Comparison of ENCODE assay signal across 23 cellular contexts in genomic region chr11:1488575-1489180, GRCh38. TPM values are rescaled to one million over a fixed set of nuclear protein-coding genes. Genes with fewer than 3 reads are reported as not detected.
A peak's percentile ranks its signal among the peaks of the same experiment; 100 is the strongest.
DNase-seq lines count a peak whose midpoint lies in the region; ATAC-seq and TF ChIP-seq lines count a peak whose summit lies in the region.
"Had no signal": no experiment of that assay in that cellular context is flagged by ENCODE, and none has a peak within 500 bp of the region (broad histone marks: within the 10 kb centered on the region; RNA-seq: fewer than 3 reads in every experiment).

No MANE protein-coding gene starts in this region.

- H3K4me3 ChIP-seq in RWPE2 (ENCODE audit: severe bottlenecking) (no peak overlapping the region), lower lobe of right lung (no peak overlapping the region)
- H3K4me3 ChIP-seq: hepatocyte had no signal

- no peak for TF ChIP-seq CTCF in RWPE2 (IDR thresholded peaks at IDR 0.05; ENCODE audit: poor library complexity, severe bottlenecking)
- TF ChIP-seq CTCF in lower lobe of right lung (IDR thresholded peaks at IDR 0.05), result no peak

- H3K27ac ChIP-seq in RWPE2 (ENCODE audit: poor library complexity, severe bottlenecking) (no peak overlapping the region), lower lobe of right lung (no peak overlapping the region)
- H3K27ac ChIP-seq: epithelial cell of prostate, hepatocyte had no signal

- peaks cover 5% of the 10 kb centered on the region for H3K36me3 Mint-ChIP-seq in activated T-cell treated with anti-CD3 and anti-CD28 coated beads, Interleukin-2, amount 50 U/mL, for 24 hours (ENCODE audit: low read depth)
- H3K36me3 Mint-ChIP-seq in activated T-cell treated with anti-CD3 and anti-CD28 coated beads, Interleukin-2, amount 50 U/mL, for 4 hours (ENCODE audit: insufficient read depth), result peaks cover 3% of the 10 kb centered on the region
- H3K36me3 Mint-ChIP-seq in stimulated activated memory B cell treated with anti-CD40 and anti-IgM and Interleukin-4, amounts not matched to agents 10 μg/mL and 1 μg/mL and 100 μg/mL, for 72 hours, result peaks cover 2% of the 10 kb centered on the region
- H3K36me3 Mint-ChIP-seq: natural killer cell treated with Interleukin-12 subunit alpha and Interleukin-12 subunit beta and Interleukin-15 and Interleukin-18, amount 100 ng/mL, for 72 hours; T-cell had no signal

- no peaks in the 10 kb centered on the region for H3K27me3 Mint-ChIP-seq in activated T-cell treated with anti-CD3 and anti-CD28 coated beads, Interleukin-2, amount 50 U/mL, for 24 hours
- H3K27me3 Mint-ChIP-seq in activated T-cell treated with anti-CD3 and anti-CD28 coated beads, Interleukin-2, amount 50 U/mL, for 4 hours (ENCODE audit: low read depth), result no peaks in the 10 kb centered on the region
- H3K27me3 Mint-ChIP-seq in stimulated activated memory B cell treated with anti-CD40 and anti-IgM and Interleukin-4, amounts not matched to agents 10 μg/mL and 1 μg/mL and 100 μg/mL, for 72 hours, result no peaks in the 10 kb centered on the region
- H3K27me3 Mint-ChIP-seq: natural killer cell treated with Interleukin-12 subunit alpha and Interleukin-12 subunit beta and Interleukin-15 and Interleukin-18, amount 100 ng/mL, for 72 hours; T-cell had no signal

- no peak for DNase-seq in activated T-cell treated with anti-CD3 and anti-CD28 coated beads, Interleukin-2, amount 50 U/mL, for 24 hours
- DNase-seq in activated T-cell treated with anti-CD3 and anti-CD28 coated beads, Interleukin-2, amount 50 U/mL, for 4 hours, result no peak
- DNase-seq in RWPE2 (ENCODE audit: low spot score) (peak; percentile 59), lower lobe of right lung (peak; percentile 16)
- DNase-seq: AML-193; Caco-2; DND-41; effector CD4-positive, alpha-beta T cell; KBM-7; midbrain; NCI-H1436 treated with DMSO at 0.1 percent for 48 hours; NCI-H510A treated with DMSO at 0.1 percent for 48 hours; PC-3; stimulated activated CD8-positive, alpha-beta memory T cell treated with anti-CD3 and anti-CD28 coated beads, Interleukin-4, amount 100 ng/mL, for 48 hours; T-cell had no signal

- H3K4me3 Mint-ChIP-seq in activated T-cell treated with anti-CD3 and anti-CD28 coated beads, Interleukin-2, amount 50 U/mL, for 24 hours, result no peak overlapping the region
- H3K4me3 Mint-ChIP-seq in activated T-cell treated with anti-CD3 and anti-CD28 coated beads, Interleukin-2, amount 50 U/mL, for 4 hours, result no peak overlapping the region
- no peak overlapping the region for H3K4me3 Mint-ChIP-seq in stimulated activated memory B cell treated with anti-CD40 and anti-IgM and Interleukin-4, amounts not matched to agents 10 μg/mL and 1 μg/mL and 100 μg/mL, for 72 hours
- H3K4me3 Mint-ChIP-seq: activated T-helper 1 cell treated with anti-CD3 and anti-CD28 coated beads, Interleukin-12 subunit alpha, Interleukin-12 subunit beta, Interleukin-2, Interleukin-4 antibody, amounts not matched to agents 30 ng/mL and 10 ng/mL and 1 ng/mL, durations not matched to agents 14 hours and 24 hours and 36 hours; natural killer cell treated with Interleukin-12 subunit alpha and Interleukin-12 subunit beta and Interleukin-15 and Interleukin-18, amount 100 ng/mL, for 72 hours had no signal

- H3K4me1 Mint-ChIP-seq in activated T-cell treated with anti-CD3 and anti-CD28 coated beads, Interleukin-2, amount 50 U/mL, for 24 hours (ENCODE audit: low read depth), result peaks cover 48% of the 10 kb centered on the region
- peaks cover 47% of the 10 kb centered on the region for H3K4me1 Mint-ChIP-seq in activated T-cell treated with anti-CD3 and anti-CD28 coated beads, Interleukin-2, amount 50 U/mL, for 4 hours (ENCODE audit: low read depth)
- peaks cover 58% of the 10 kb centered on the region for H3K4me1 Mint-ChIP-seq in stimulated activated memory B cell treated with anti-CD40 and anti-IgM and Interleukin-4, amounts not matched to agents 10 μg/mL and 1 μg/mL and 100 μg/mL, for 72 hours

- no peak for ATAC-seq in activated T-cell treated with anti-CD3 and anti-CD28 coated beads, Interleukin-2, amount 50 U/mL, for 4 hours
- no peak for ATAC-seq in RWPE2 (ENCODE audit: low read depth)
- no peak for ATAC-seq in lower lobe of right lung
- ATAC-seq in stimulated activated memory B cell treated with anti-CD40 and anti-IgM and Interleukin-4, amounts not matched to agents 10 μg/mL and 1 μg/mL and 100 μg/mL, for 72 hours, result no peak
- no peak for ATAC-seq in HG02885 (IDR thresholded peaks at IDR 0.05; ENCODE audit: poor library complexity, unreplicated experiment)
- no peak for ATAC-seq in GM21723 (IDR thresholded peaks at IDR 0.05; ENCODE audit: unreplicated experiment)
- ATAC-seq in GM21360 (IDR thresholded peaks at IDR 0.05; ENCODE audit: unreplicated experiment), result no peak
- ATAC-seq: PC-3, T-cell had no signal

- H3K36me3 ChIP-seq in RWPE2 (ENCODE audit: low read depth) (no peaks in the 10 kb centered on the region), lower lobe of right lung (peaks cover 5% of the 10 kb centered on the region)

- peak overlapping the region; percentile 27 for H3K27ac Mint-ChIP-seq in activated T-cell treated with anti-CD3 and anti-CD28 coated beads, Interleukin-2, amount 50 U/mL, for 24 hours
- peak overlapping the region; percentile 78 for H3K27ac Mint-ChIP-seq in stimulated activated memory B cell treated with anti-CD40 and anti-IgM and Interleukin-4, amounts not matched to agents 10 μg/mL and 1 μg/mL and 100 μg/mL, for 72 hours
- H3K27ac Mint-ChIP-seq: activated T-helper 1 cell treated with anti-CD3 and anti-CD28 coated beads, Interleukin-12 subunit alpha, Interleukin-12 subunit beta, Interleukin-2, Interleukin-4 antibody, amounts not matched to agents 30 ng/mL and 10 ng/mL and 1 ng/mL, durations not matched to agents 14 hours and 24 hours and 36 hours; T-cell had no signal

- intact Hi-C loops in lower lobe of right lung (cut with DNase I), result no loop called here

- H3K27me3 ChIP-seq in RWPE2 (ENCODE audit: insufficient read depth, poor library complexity, severe bottlenecking) (no peaks in the 10 kb centered on the region), lower lobe of right lung (ENCODE audit: low read depth) (no peaks in the 10 kb centered on the region)
- H3K27me3 ChIP-seq: hepatocyte had no signal

- no peaks in the 10 kb centered on the region for H3K9me3 Mint-ChIP-seq in activated T-cell treated with anti-CD3 and anti-CD28 coated beads, Interleukin-2, amount 50 U/mL, for 24 hours
- H3K9me3 Mint-ChIP-seq in activated T-cell treated with anti-CD3 and anti-CD28 coated beads, Interleukin-2, amount 50 U/mL, for 4 hours, result no peaks in the 10 kb centered on the region
- H3K9me3 Mint-ChIP-seq in stimulated activated memory B cell treated with anti-CD40 and anti-IgM and Interleukin-4, amounts not matched to agents 10 μg/mL and 1 μg/mL and 100 μg/mL, for 72 hours, result peaks cover 1% of the 10 kb centered on the region
- H3K9me3 Mint-ChIP-seq: activated T-helper 1 cell treated with anti-CD3 and anti-CD28 coated beads, Interleukin-12 subunit alpha, Interleukin-12 subunit beta, Interleukin-2, Interleukin-4 antibody, amounts not matched to agents 30 ng/mL and 10 ng/mL and 1 ng/mL, durations not matched to agents 14 hours and 24 hours and 36 hours; natural killer cell treated with Interleukin-12 subunit alpha and Interleukin-12 subunit beta and Interleukin-15 and Interleukin-18, amount 100 ng/mL, for 72 hours; T-cell had no signal

- no peaks in the 10 kb centered on the region for H3K9me3 ChIP-seq in RWPE2 (ENCODE audit: severe bottlenecking)
- no peaks in the 10 kb centered on the region for H3K9me3 ChIP-seq in lower lobe of right lung
- H3K9me3 ChIP-seq: Caco-2 had no signal

- H3K4me1 ChIP-seq in RWPE2 (ENCODE audit: insufficient read depth, poor library complexity, severe bottlenecking) (no peaks in the 10 kb centered on the region), lower lobe of right lung (peaks cover 74% of the 10 kb centered on the region)
- H3K4me1 ChIP-seq: Caco-2 had no signal

RNA-seq across cellular contexts. Expression of gene MOB2, which starts 2.1 kb away (rescaled TPM):
- 10 to 100 TPM; 17.7 to 20.1 (median 18.2) TPM for total RNA-seq in activated T-cell treated with anti-CD3 and anti-CD28 coated beads, Interleukin-2, amount 50 U/mL, for 4 hours
- total RNA-seq in lower lobe of right lung, result 50.4 TPM

Comparison
In these comparisons a context has a peak if more than half of its experiments do, and no peak if none do; other contexts are left out.
1. DNase-seq: peak in RWPE2 (single experiment) and lower lobe of right lung (single experiment); none in activated T-cell treated with anti-CD3 and anti-CD28 coated beads, Interleukin-2, amount 50 U/mL, for 24 hours (single experiment) and activated T-cell treated with anti-CD3 and anti-CD28 coated beads, Interleukin-2, amount 50 U/mL, for 4 hours (single experiment).